In the genomic region with DNA sequence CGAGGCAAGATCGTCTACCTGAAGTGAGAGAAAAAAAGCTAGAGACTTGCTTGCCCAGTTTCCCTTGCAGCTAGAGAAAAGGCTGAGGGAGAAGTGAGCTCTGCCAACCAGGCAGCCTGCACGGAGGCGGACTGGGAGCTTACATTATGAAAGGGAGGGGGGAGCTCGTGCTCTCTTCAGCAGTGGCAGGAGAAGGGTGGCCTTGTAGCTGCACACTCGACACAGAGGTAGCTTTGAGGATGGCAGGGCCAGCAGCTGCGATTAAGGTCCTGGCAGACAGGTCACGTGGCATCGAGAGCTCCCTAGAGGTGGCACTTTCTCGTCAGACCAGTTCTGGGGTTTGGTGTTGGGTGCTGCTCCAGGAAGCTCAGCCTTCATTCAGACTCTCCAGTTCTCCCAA, we compare ENCODE assay signal across 1 cellular context.
TF ChIP-seq lines count a peak whose summit lies in the region.

No MANE protein-coding gene starts in this region.

TF ChIP-seq in GM23338, 12 proteins besides CTCF, POLR2A, EP300 and RAD21 (continued from another document):
- TF ChIP-seq, protein P1, sequence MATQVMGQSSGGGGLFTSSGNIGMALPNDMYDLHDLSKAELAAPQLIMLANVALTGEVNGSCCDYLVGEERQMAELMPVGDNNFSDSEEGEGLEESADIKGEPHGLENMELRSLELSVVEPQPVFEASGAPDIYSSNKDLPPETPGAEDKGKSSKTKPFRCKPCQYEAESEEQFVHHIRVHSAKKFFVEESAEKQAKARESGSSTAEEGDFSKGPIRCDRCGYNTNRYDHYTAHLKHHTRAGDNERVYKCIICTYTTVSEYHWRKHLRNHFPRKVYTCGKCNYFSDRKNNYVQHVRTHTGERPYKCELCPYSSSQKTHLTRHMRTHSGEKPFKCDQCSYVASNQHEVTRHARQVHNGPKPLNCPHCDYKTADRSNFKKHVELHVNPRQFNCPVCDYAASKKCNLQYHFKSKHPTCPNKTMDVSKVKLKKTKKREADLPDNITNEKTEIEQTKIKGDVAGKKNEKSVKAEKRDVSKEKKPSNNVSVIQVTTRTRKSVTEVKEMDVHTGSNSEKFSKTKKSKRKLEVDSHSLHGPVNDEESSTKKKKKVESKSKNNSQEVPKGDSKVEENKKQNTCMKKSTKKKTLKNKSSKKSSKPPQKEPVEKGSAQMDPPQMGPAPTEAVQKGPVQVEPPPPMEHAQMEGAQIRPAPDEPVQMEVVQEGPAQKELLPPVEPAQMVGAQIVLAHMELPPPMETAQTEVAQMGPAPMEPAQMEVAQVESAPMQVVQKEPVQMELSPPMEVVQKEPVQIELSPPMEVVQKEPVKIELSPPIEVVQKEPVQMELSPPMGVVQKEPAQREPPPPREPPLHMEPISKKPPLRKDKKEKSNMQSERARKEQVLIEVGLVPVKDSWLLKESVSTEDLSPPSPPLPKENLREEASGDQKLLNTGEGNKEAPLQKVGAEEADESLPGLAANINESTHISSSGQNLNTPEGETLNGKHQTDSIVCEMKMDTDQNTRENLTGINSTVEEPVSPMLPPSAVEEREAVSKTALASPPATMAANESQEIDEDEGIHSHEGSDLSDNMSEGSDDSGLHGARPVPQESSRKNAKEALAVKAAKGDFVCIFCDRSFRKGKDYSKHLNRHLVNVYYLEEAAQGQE (IDR thresholded peaks at IDR 0.05; ENCODE audit: unreplicated experiment) = no peak
- TF ChIP-seq JUNB (IDR thresholded peaks at IDR 0.05; ENCODE audit: unreplicated experiment) = no peak
- TF ChIP-seq, protein P2, sequence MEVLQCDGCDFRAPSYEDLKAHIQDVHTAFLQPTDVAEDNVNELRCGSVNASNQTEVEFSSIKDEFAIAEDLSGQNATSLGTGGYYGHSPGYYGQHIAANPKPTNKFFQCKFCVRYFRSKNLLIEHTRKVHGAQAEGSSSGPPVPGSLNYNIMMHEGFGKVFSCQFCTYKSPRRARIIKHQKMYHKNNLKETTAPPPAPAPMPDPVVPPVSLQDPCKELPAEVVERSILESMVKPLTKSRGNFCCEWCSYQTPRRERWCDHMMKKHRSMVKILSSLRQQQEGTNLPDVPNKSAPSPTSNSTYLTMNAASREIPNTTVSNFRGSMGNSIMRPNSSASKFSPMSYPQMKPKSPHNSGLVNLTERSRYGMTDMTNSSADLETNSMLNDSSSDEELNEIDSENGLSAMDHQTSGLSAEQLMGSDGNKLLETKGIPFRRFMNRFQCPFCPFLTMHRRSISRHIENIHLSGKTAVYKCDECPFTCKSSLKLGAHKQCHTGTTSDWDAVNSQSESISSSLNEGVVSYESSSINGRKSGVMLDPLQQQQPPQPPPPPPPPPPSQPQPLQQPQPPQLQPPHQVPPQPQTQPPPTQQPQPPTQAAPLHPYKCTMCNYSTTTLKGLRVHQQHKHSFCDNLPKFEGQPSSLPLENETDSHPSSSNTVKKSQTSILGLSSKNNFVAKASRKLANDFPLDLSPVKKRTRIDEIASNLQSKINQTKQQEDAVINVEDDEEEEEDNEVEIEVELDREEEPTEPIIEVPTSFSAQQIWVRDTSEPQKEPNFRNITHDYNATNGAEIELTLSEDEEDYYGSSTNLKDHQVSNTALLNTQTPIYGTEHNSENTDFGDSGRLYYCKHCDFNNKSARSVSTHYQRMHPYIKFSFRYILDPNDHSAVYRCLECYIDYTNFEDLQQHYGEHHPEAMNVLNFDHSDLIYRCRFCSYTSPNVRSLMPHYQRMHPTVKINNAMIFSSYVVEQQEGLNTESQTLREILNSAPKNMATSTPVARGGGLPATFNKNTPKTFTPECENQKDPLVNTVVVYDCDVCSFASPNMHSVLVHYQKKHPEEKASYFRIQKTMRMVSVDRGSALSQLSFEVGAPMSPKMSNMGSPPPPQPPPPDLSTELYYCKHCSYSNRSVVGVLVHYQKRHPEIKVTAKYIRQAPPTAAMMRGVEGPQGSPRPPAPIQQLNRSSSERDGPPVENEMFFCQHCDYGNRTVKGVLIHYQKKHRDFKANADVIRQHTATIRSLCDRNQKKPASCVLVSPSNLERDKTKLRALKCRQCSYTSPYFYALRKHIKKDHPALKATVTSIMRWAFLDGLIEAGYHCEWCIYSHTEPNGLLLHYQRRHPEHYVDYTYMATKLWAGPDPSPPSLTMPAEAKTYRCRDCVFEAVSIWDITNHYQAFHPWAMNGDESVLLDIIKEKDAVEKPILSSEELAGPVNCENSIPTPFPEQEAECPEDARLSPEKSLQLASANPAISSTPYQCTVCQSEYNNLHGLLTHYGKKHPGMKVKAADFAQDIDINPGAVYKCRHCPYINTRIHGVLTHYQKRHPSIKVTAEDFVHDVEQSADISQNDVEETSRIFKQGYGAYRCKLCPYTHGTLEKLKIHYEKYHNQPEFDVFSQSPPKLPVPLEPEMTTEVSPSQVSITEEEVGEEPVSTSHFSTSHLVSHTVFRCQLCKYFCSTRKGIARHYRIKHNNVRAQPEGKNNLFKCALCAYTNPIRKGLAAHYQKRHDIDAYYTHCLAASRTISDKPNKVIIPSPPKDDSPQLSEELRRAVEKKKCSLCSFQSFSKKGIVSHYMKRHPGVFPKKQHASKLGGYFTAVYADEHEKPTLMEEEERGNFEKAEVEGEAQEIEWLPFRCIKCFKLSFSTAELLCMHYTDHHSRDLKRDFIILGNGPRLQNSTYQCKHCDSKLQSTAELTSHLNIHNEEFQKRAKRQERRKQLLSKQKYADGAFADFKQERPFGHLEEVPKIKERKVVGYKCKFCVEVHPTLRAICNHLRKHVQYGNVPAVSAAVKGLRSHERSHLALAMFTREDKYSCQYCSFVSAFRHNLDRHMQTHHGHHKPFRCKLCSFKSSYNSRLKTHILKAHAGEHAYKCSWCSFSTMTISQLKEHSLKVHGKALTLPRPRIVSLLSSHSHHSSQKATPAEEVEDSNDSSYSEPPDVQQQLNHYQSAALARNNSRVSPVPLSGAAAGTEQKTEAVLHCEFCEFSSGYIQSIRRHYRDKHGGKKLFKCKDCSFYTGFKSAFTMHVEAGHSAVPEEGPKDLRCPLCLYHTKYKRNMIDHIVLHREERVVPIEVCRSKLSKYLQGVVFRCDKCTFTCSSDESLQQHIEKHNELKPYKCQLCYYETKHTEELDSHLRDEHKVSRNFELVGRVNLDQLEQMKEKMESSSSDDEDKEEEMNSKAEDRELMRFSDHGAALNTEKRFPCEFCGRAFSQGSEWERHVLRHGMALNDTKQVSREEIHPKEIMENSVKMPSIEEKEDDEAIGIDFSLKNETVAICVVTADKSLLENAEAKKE (CRISPR knock-in tag; IDR thresholded peaks at IDR 0.05) = no peak
- no peak for TF ChIP-seq NANOG (IDR thresholded peaks at IDR 0.05; ENCODE audit: borderline replicate concordance)
- TF ChIP-seq ZNF331 (CRISPR knock-in tag; IDR thresholded peaks at IDR 0.05; ENCODE audit: low read depth) = no peak
- TF ChIP-seq ZNF114 (CRISPR knock-in tag; IDR thresholded peaks at IDR 0.05) = no peak
- TF ChIP-seq CREB1 (CRISPR knock-in tag; IDR thresholded peaks at IDR 0.05; ENCODE audit: low read depth) = no peak
- TF ChIP-seq EZH2 (IDR thresholded peaks at IDR 0.05; ENCODE audit: low read depth, unreplicated experiment) = no peak
- TF ChIP-seq STAT1 (IDR thresholded peaks at IDR 0.05; ENCODE audit: unreplicated experiment) = no peak
- no peak for TF ChIP-seq POLR2AphosphoS5 (IDR thresholded peaks at IDR 0.05; ENCODE audit: low read depth)
- TF ChIP-seq, protein P3, sequence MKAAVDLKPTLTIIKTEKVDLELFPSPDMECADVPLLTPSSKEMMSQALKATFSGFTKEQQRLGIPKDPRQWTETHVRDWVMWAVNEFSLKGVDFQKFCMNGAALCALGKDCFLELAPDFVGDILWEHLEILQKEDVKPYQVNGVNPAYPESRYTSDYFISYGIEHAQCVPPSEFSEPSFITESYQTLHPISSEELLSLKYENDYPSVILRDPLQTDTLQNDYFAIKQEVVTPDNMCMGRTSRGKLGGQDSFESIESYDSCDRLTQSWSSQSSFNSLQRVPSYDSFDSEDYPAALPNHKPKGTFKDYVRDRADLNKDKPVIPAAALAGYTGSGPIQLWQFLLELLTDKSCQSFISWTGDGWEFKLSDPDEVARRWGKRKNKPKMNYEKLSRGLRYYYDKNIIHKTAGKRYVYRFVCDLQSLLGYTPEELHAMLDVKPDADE (IDR thresholded peaks at IDR 0.05) = no peak
TF ChIP-seq in GM23338: peak in this region for 0.
